22 cellular contexts compared by ENCODE assay signal in the genomic region with DNA sequence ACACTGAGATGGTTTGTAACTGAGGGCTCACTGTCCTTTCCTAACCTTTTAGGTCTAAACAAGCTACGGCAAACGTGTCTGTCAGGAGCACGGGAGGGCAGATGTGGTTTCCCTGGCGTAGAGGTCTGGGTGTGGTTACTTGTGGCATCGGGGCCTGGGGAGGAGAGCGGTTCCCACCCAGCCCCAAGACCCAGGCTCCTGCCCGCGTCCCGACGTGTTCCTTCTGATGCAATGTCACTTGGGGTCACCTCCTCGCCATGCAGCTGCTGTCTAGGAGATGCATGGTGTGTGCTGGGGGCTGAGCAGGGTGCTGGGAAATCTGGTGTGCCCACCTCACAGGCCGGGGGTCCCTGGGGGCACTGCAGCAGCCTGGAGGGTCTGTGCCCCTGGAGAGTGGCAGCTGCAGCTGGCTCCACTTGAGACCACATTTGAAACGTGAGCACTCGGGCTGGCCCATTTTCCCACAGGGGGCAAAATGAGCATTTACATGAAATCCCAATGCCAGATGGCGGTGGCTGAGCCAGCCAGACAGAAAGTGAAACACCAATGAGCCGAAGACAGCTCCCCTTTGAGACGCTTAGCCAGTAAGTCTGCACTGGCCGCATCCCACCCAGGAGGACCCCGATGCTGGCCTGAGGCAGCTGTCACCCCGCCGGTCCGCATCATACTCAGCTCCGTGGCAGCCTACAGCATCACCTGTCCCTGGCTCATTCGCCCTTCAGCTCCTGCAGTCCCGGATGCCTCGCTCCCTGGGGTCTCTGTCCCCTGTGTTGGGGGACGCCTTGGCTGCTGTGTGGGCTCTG. TPM values are rescaled to one million over a fixed set of nuclear protein-coding genes. Genes with fewer than 3 reads are reported as not detected.
DNase-seq lines count a peak whose midpoint lies in the region; ATAC-seq and TF ChIP-seq lines count a peak whose summit lies in the region.
"Had no signal": no experiment of that assay in that cellular context is flagged by ENCODE, and none has a peak within 500 bp of the region (broad histone marks: within the 10 kb centered on the region; RNA-seq: fewer than 3 reads in every experiment).

No MANE protein-coding gene starts in this region.

- peak overlapping the region; percentile 24 for H4K91ac ChIP-seq in mesenchymal stem cell (ENCODE audit: low read length)

- no peak overlapping the region for H3K4me3 Mint-ChIP-seq in MCF 10A (ENCODE audit: unreplicated experiment)
- H3K4me3 Mint-ChIP-seq: GM23338, T-helper 17 cell had no signal

- H3K79me2 ChIP-seq in mammary epithelial cell (ENCODE audit: insufficient read depth, low read length), result peaks cover 18% of the 10 kb centered on the region

- peak overlapping the region in 1 of 2 experiments; percentile 19 for H2BK12ac ChIP-seq in mesenchymal stem cell (ENCODE audit: low read length in 2 of 2)

- H2AFZ ChIP-seq in mammary epithelial cell (ENCODE audit: low read depth, low read length) (no peak overlapping the region), mesenchymal stem cell (ENCODE audit: low read depth, low read length) (no peak overlapping the region)
- H2AFZ ChIP-seq: GM23338, PC-9 had no signal

- no peaks in the 10 kb centered on the region for H3K9me3 Mint-ChIP-seq in MCF 10A (ENCODE audit: unreplicated experiment)
- H3K9me3 Mint-ChIP-seq: GM23338 had no signal

- POLR2A ChIA-PET in MCF 10A (lab: Yijun Ruan, JAX), result interaction anchor here (2.8 to 5.9 kb wide), 2 partner anchors 21 to 22 kb away, joined by 26 to 62 read pairs; partner anchors contain the start of gene MYDGF

- dilution Hi-C loops in mammary epithelial cell (cut with HindIII; ENCODE audit: low sequenced_read_pairs), result loop anchor here (5.0 kb wide), 2 partner anchors 45 to 90 kb away; no protein-coding TSS in a partner anchor

- no peak overlapping the region for H2BK5ac ChIP-seq in mesenchymal stem cell (ENCODE audit: low read depth, low read length, poor library complexity, severe bottlenecking)

- no peak overlapping the region for H3K4ac ChIP-seq in mesenchymal stem cell (ENCODE audit: low read depth in 1 of 2, low read length in 2 of 2)

- H3K14ac ChIP-seq in mesenchymal stem cell (ENCODE audit: low read length in 2 of 2), result no peak overlapping the region

- H3K9ac ChIP-seq in mammary epithelial cell (ENCODE audit: insufficient read depth, low read length) (no peak overlapping the region), mesenchymal stem cell (ENCODE audit: low read length) (no peak overlapping the region)

- H3K4me1 ChIP-seq in mammary epithelial cell (ENCODE audit: insufficient read depth, low read length) (peaks cover 37% of the 10 kb centered on the region), mesenchymal stem cell (ENCODE audit: control insufficient read depth, insufficient read depth, low read depth, low read length) (peaks cover 35% of the 10 kb centered on the region)
- H3K4me1 ChIP-seq: adrenal gland had no signal

- in situ Hi-C loops in mammary epithelial cell (cut with MboI; ENCODE audit: low sequenced_read_pairs in 2 of 2), result no loop called here

- H2AK5ac ChIP-seq in mesenchymal stem cell (ENCODE audit: low read length, severe bottlenecking), result peak overlapping the region; percentile 28

- no peak overlapping the region for H3K18ac ChIP-seq in mesenchymal stem cell (ENCODE audit: low read depth in 1 of 2, low read length in 2 of 2)

- H3K4me2 ChIP-seq in mammary epithelial cell (ENCODE audit: insufficient read depth, low read depth, low read length), result no peak overlapping the region
- no peak overlapping the region for H3K4me2 ChIP-seq in mesenchymal stem cell (ENCODE audit: low read length, poor library complexity, severe bottlenecking)
- H3K4me2 ChIP-seq: GM23338, PC-9 had no signal

- no peak for DNase-seq in MCF 10A (ENCODE audit: unreplicated experiment)
- no peak for DNase-seq in mammary epithelial cell
- DNase-seq in NCI-H69 (lab: John Stamatoyannopoulos, UW), result peak; percentile 35
- no peak for DNase-seq in mesenchymal stem cell
- no peak for DNase-seq in AG08396 (ENCODE audit: low spot score)
- DNase-seq in activated naive CD4-positive, alpha-beta T cell treated with anti-CD3 and anti-CD28 coated beads, Interleukin-2, amount 50 U/mL, for 16 hours, result no peak
- no peak for DNase-seq in lower leg skin (ENCODE audit: low spot score in 2 of 2)
- DNase-seq: activated CD4-positive, alpha-beta T cell treated with anti-CD3 and anti-CD28 coated beads, Interleukin-2, amount 50 U/mL, for 4 hours; activated effector memory CD4-positive, alpha-beta T cell treated with anti-CD3 and anti-CD28 coated beads, Interleukin-2, amount 50 U/mL, for 16 hours; adrenal gland; GF-D8; heart right ventricle; Kasumi-1; left ventricle myocardium inferior; mucosa of descending colon; NCI-H1105 treated with DMSO at 0.1 percent for 48 hours; PC-9; stimulated activated CD4-positive, alpha-beta T cell treated with anti-CD3 and anti-CD28 coated beads, Interleukin-12 subunit alpha, Interleukin-12 subunit beta, amount 100 ng/mL, for 4 hours; T-helper 17 cell had no signal

- peak overlapping the region; percentile 93 for H3K27ac Mint-ChIP-seq in MCF 10A (ENCODE audit: low read depth, unreplicated experiment)
- H3K27ac Mint-ChIP-seq: GM23338, T-helper 17 cell had no signal

- H3K9me3 ChIP-seq in mammary epithelial cell (replicated peaks; ENCODE audit: insufficient read depth, low read length) (peaks cover 8% of the 10 kb centered on the region), mesenchymal stem cell (ENCODE audit: control insufficient read depth, low read length) (no peaks in the 10 kb centered on the region)
- H3K9me3 ChIP-seq: adrenal gland, heart right ventricle, left ventricle myocardium inferior, mucosa of descending colon, SJSA1 had no signal

- peaks cover 82% of the 10 kb centered on the region for H3K36me3 Mint-ChIP-seq in MCF 10A (ENCODE audit: insufficient read depth, unreplicated experiment)

- no peaks in the 10 kb centered on the region for H4K20me1 ChIP-seq in mammary epithelial cell (ENCODE audit: insufficient read depth, low read length)

- H3K4me1 Mint-ChIP-seq in MCF 10A (ENCODE audit: insufficient read depth, unreplicated experiment), result peaks cover 26% of the 10 kb centered on the region
- H3K4me1 Mint-ChIP-seq: GM23338, T-helper 17 cell had no signal

- no peak overlapping the region for H3K27ac ChIP-seq in mammary epithelial cell (ENCODE audit: insufficient read depth, low read depth, low read length)
- H3K27ac ChIP-seq in mesenchymal stem cell (ENCODE audit: low read length, poor library complexity, severe bottlenecking), result no peak overlapping the region
- H3K27ac ChIP-seq: PC-9, SJSA1 had no signal

- TF ChIP-seq POLR2A in lower leg skin (IDR thresholded peaks at IDR 0.05), result no peak

- BruUV-seq in MCF 10A (replicated peaks; lab: Mats Ljungman, UMichigan), result no TSS peak
- no TSS peak for BruUV-seq in mammary epithelial cell (replicated peaks; lab: Mats Ljungman, UMichigan)

- H2BK120ac ChIP-seq in mesenchymal stem cell (ENCODE audit: low read depth, low read length), result no peak overlapping the region

- ATAC-seq in HG03139 (IDR thresholded peaks at IDR 0.05; ENCODE audit: unreplicated experiment), result no peak
- ATAC-seq: GM23338, heart right ventricle, mucosa of descending colon, T-helper 17 cell had no signal

- peaks cover 43% of the 10 kb centered on the region for H3K79me1 ChIP-seq in mesenchymal stem cell (replicated peaks; ENCODE audit: low read length, poor library complexity, severe bottlenecking)

- no peaks in the 10 kb centered on the region for H3K27me3 Mint-ChIP-seq in MCF 10A (ENCODE audit: insufficient read depth, unreplicated experiment)
- H3K27me3 Mint-ChIP-seq: T-helper 17 cell had no signal

- H3K23ac ChIP-seq in mesenchymal stem cell (ENCODE audit: low read length in 2 of 2), result no peak overlapping the region

- CTCF ChIA-PET in MCF 10A (lab: Yijun Ruan, JAX), result interaction anchor here (1.5 kb wide), 1 partner anchor 99 kb away, joined by 6 read pairs; the partner anchor contains the start of gene FEM1A
- CTCF ChIA-PET in mammary epithelial cell (lab: Charles Lee; ENCODE audit: low non-redundant PET), result no interaction called here

- H3K27me3 ChIP-seq in mammary epithelial cell (ENCODE audit: insufficient read depth, low read length) (no peaks in the 10 kb centered on the region), mesenchymal stem cell (ENCODE audit: control insufficient read depth in 1 of 2, insufficient read depth in 1 of 2, low read length in 2 of 2) (no peaks in the 10 kb centered on the region)
- H3K27me3 ChIP-seq: adrenal gland, heart right ventricle, SJSA1 had no signal

- H4K8ac ChIP-seq in mesenchymal stem cell (ENCODE audit: low read length), result no peak overlapping the region

- intact Hi-C loops in MCF 10A (cut with micrococcal nuclease), result no loop called here
- intact Hi-C loops in mammary epithelial cell (cut with micrococcal nuclease), result no loop called here
- intact Hi-C loops in lower leg skin (cut with DNase I; ENCODE audit: low total_unique reads), result no loop called here

- TF ChIP-seq CTCF in MCF 10A (IDR thresholded peaks at IDR 0.05; ENCODE audit: unreplicated experiment) (no peak), mammary epithelial cell (conservative IDR thresholded peaks at IDR 0.05 in 1 of 2, IDR thresholded peaks at IDR 0.05 in 1 of 2; ENCODE audit: extremely low read depth in 1 of 2, insufficient read depth in 1 of 2, low read depth in 1 of 2, low read length in 2 of 2) (no peak), lower leg skin (IDR thresholded peaks at IDR 0.05) (no peak)

- 92% methylated on average over 25 of the region's 27 CpGs for WGBS in mammary epithelial cell (ENCODE audit: low coverage, missing lambda C conversion rate)
- 95% methylated on average over 27 of the region's 27 CpGs for WGBS in mesenchymal stem cell
- 69 to 75% methylated on average over 24 to 26 of the region's 27 CpGs for WGBS in lower leg skin, 2 donors

- no peak overlapping the region for H3K4me3 ChIP-seq in mammary epithelial cell (replicated peaks in 1 of 3; ENCODE audit: insufficient read depth in 1 of 3, low read depth in 2 of 3, low read length in 3 of 3)
- H3K4me3 ChIP-seq in mesenchymal stem cell (ENCODE audit: insufficient read depth in 1 of 2, low read depth in 1 of 2, low read length in 2 of 2), result no peak overlapping the region
- no peak overlapping the region for H3K4me3 ChIP-seq in lower leg skin (ENCODE audit: low read depth, poor library complexity, severe bottlenecking)
- H3K4me3 ChIP-seq: adrenal gland, GM23338, heart right ventricle, left ventricle myocardium inferior, mucosa of descending colon, PC-9, SJSA1 had no signal

- H2BK15ac ChIP-seq in mesenchymal stem cell (ENCODE audit: low read depth, poor library complexity, severe bottlenecking), result no peak overlapping the region

- H3K36me3 ChIP-seq in mammary epithelial cell (ENCODE audit: insufficient read depth, low read length), result peaks cover 21% of the 10 kb centered on the region
- peaks cover 76 to 80% of the 10 kb centered on the region in 2 experiments for H3K36me3 ChIP-seq in mesenchymal stem cell (ENCODE audit: control insufficient read depth in 1 of 2, insufficient read depth in 2 of 2, low read depth in 1 of 2, low read length in 2 of 2)

RNA-seq across cellular contexts. Expression of gene MYDGF, which starts 22.3 kb away (rescaled TPM):
- total RNA-seq in MCF 10A (2022), result 188 and 231 TPM in 2 replicates
- 100 to 1,000 TPM in 1 of 2 donors, 10 to 100 TPM in 1; 57.7 to 105 TPM for total RNA-seq in mammary epithelial cell
- polyA plus RNA-seq in mammary epithelial cell, result 172 TPM
- polyA minus RNA-seq in mammary epithelial cell, result 70.4 TPM
- polyA plus RNA-seq in mesenchymal stem cell (2013, experiment 1 of 2), result 184 TPM
- 188 TPM for polyA plus RNA-seq in mesenchymal stem cell (2013, experiment 2 of 2)
- 10 to 100 TPM; 25.9 to 56.0 (median 29.6) TPM for total RNA-seq in lower leg skin

RNA-seq across cellular contexts. Expression of gene DPP9, which starts 31.2 kb away (rescaled TPM):
- total RNA-seq in MCF 10A (2022) (90.6 and 100 TPM in 2 replicates), mammary epithelial cell (100 to 1,000 TPM; 156 to 242 TPM), lower leg skin (100 to 1,000 TPM in 1 of 4 donors, 10 to 100 TPM in 3; 76.7 to 125 (median 86.6) TPM)
- 31.5 TPM for polyA plus RNA-seq in mammary epithelial cell
- 95.5 TPM for polyA minus RNA-seq in mammary epithelial cell
- polyA plus RNA-seq in mesenchymal stem cell (2013, experiment 1 of 2), result 41.4 TPM
- polyA plus RNA-seq in mesenchymal stem cell (2013, experiment 2 of 2), result 41.4 TPM

RNA-seq across cellular contexts. Expression of gene TNFAIP8L1, which starts 53.2 kb away (rescaled TPM):
- total RNA-seq in MCF 10A (2022), result 2.7 and 3.6 TPM in 2 replicates
- total RNA-seq in mammary epithelial cell, result 1 to 10 TPM; 2.3 to 7.3 TPM
- polyA plus RNA-seq in mammary epithelial cell, result 4.6 TPM
- 1.1 TPM for polyA minus RNA-seq in mammary epithelial cell
- 6.1 TPM for polyA plus RNA-seq in mesenchymal stem cell (2013, experiment 1 of 2)
- 6.6 TPM for polyA plus RNA-seq in mesenchymal stem cell (2013, experiment 2 of 2)
- total RNA-seq in lower leg skin, result 10 to 100 TPM in 1 of 4 donors, 1 to 10 TPM in 3; 3.1 to 11.6 (median 7.0) TPM
